30 cellular contexts compared by ENCODE assay signal in genomic region chr7:138573741-138574140, GRCh38.
"Had no signal": no experiment of that assay in that cellular context is flagged by ENCODE, and none has a peak within 500 bp of the region (broad histone marks: within the 10 kb centered on the region; RNA-seq: fewer than 3 reads in every experiment).

No MANE protein-coding gene starts in this region.

- H3K27ac ChIP-seq: adrenal gland, body of pancreas, colonic mucosa, heart left ventricle had no signal

- H3K27me3 Mint-ChIP-seq: activated CD4-positive, alpha-beta memory T cell treated with anti-CD3 and anti-CD28 coated beads for 36 hours; activated CD4-positive, alpha-beta T cell treated with anti-CD3 and anti-CD28 coated beads for 36 hours; activated CD4-positive, alpha-beta T cell treated with anti-CD3 and anti-CD28 coated beads, Interleukin-2, amount 10 ng/mL, durations not matched to agents 24 days and 14 days; activated CD8-positive, alpha-beta memory T cell treated with anti-CD3 and anti-CD28 coated beads, Interleukin-2, amount 10 ng/mL, durations not matched to agents 7 days and 5 days; activated naive CD4-positive, alpha-beta T cell treated with anti-CD3 and anti-CD28 coated beads, Interleukin-2, amount 50 U/mL, for 24 hours; activated naive CD8-positive, alpha-beta T cell treated with anti-CD3 and anti-CD28 coated beads for 36 hours; activated naive CD8-positive, alpha-beta T cell treated with anti-CD3 and anti-CD28 coated beads, Interleukin-2, amount 50 U/mL, for 24 hours had no signal

- H3K27me3 ChIP-seq: adrenal gland, body of pancreas, colonic mucosa, heart left ventricle had no signal

- ATAC-seq: activated CD4-positive, alpha-beta T cell treated with anti-CD3 and anti-CD28 coated beads for 36 hours; activated CD8-positive, alpha-beta memory T cell treated with anti-CD3 and anti-CD28 coated beads, Interleukin-2, amount 10 ng/mL, durations not matched to agents 7 days and 5 days; activated CD8-positive, alpha-beta T cell treated with anti-CD3 and anti-CD28 coated beads, Interleukin-2, amount 10 ng/mL, durations not matched to agents 7 days and 5 days; activated naive CD8-positive, alpha-beta T cell treated with anti-CD3 and anti-CD28 coated beads, Interleukin-2, amount 50 U/mL, for 24 hours; body of pancreas; esophagus mucosa; heart left ventricle had no signal

- H3K4me1 Mint-ChIP-seq: activated CD4-positive, alpha-beta T cell treated with anti-CD3 and anti-CD28 coated beads, Interleukin-2, amount 10 ng/mL, durations not matched to agents 24 days and 14 days; activated CD8-positive, alpha-beta memory T cell treated with anti-CD3 and anti-CD28 coated beads, Interleukin-2, amount 10 ng/mL, durations not matched to agents 7 days and 5 days; activated naive CD8-positive, alpha-beta T cell treated with anti-CD3 and anti-CD28 coated beads for 36 hours had no signal

- H3K4me3 Mint-ChIP-seq: activated CD4-positive, alpha-beta memory T cell treated with anti-CD3 and anti-CD28 coated beads for 36 hours; activated CD4-positive, alpha-beta T cell treated with anti-CD3 and anti-CD28 coated beads for 36 hours; activated CD4-positive, alpha-beta T cell treated with anti-CD3 and anti-CD28 coated beads, Interleukin-2, amount 10 ng/mL, durations not matched to agents 24 days and 14 days; activated CD8-positive, alpha-beta memory T cell treated with anti-CD3 and anti-CD28 coated beads, Interleukin-2, amount 10 ng/mL, durations not matched to agents 7 days and 5 days; activated CD8-positive, alpha-beta T cell treated with anti-CD3 and anti-CD28 coated beads, Interleukin-2, amount 10 ng/mL, durations not matched to agents 7 days and 5 days; activated naive CD4-positive, alpha-beta T cell treated with anti-CD3 and anti-CD28 coated beads for 36 hours; activated naive CD4-positive, alpha-beta T cell treated with anti-CD3 and anti-CD28 coated beads, Interleukin-2, amount 50 U/mL, for 24 hours; activated naive CD8-positive, alpha-beta T cell treated with anti-CD3 and anti-CD28 coated beads for 36 hours; activated naive CD8-positive, alpha-beta T cell treated with anti-CD3 and anti-CD28 coated beads, Interleukin-2, amount 50 U/mL, for 24 hours; activated T-helper 1 cell treated with anti-CD3 and anti-CD28 coated beads, Interleukin-12 subunit alpha, Interleukin-12 subunit beta, Interleukin-2, Interleukin-4 antibody, amounts not matched to agents 30 ng/mL and 10 ng/mL and 1 ng/mL, durations not matched to agents 14 hours and 24 hours and 36 hours had no signal

- H3K4me1 ChIP-seq: adrenal gland, body of pancreas, colonic mucosa, heart left ventricle had no signal

- DNase-seq: activated CD4-positive, alpha-beta memory T cell treated with anti-CD3 and anti-CD28 coated beads for 36 hours; activated CD4-positive, alpha-beta T cell treated with anti-CD3 and anti-CD28 coated beads for 36 hours; activated CD4-positive, alpha-beta T cell treated with anti-CD3 and anti-CD28 coated beads, Interleukin-2, amount 10 ng/mL, durations not matched to agents 24 days and 14 days; activated CD4-positive, CD25-positive, alpha-beta regulatory T cell; activated CD4-positive, CD25-positive, alpha-beta regulatory T cell treated with anti-CD3 and anti-CD28 coated beads, Interleukin-2, amount 50 U/mL, for 72 hours; activated CD8-positive, alpha-beta memory T cell treated with anti-CD3 and anti-CD28 coated beads, Interleukin-2, amount 10 ng/mL, durations not matched to agents 7 days and 5 days; activated CD8-positive, alpha-beta memory T cell treated with anti-CD3 and anti-CD28 coated beads, Interleukin-2, amount 50 U/mL, for 4 hours; activated CD8-positive, alpha-beta T cell treated with anti-CD3 and anti-CD28 coated beads, Interleukin-2, amount 10 ng/mL, durations not matched to agents 7 days and 5 days; activated effector memory CD4-positive, alpha-beta T cell treated with anti-CD3 and anti-CD28 coated beads, Interleukin-2, amount 50 U/mL, for 16 hours; activated naive CD4-positive, alpha-beta T cell treated with anti-CD3 and anti-CD28 coated beads for 36 hours; activated naive CD8-positive, alpha-beta T cell treated with anti-CD3 and anti-CD28 coated beads for 36 hours; activated naive CD8-positive, alpha-beta T cell treated with anti-CD3 and anti-CD28 coated beads, Interleukin-2, amount 50 U/mL, for 24 hours; activated T-cell treated with anti-CD3 and anti-CD28 coated beads, Interleukin-2, amount 50 U/mL, for 1 hour; activated T-cell treated with anti-CD3 and anti-CD28 coated beads, Interleukin-2, amount 50 U/mL, for 48 hours; adrenal gland; amygdala; aorta; body of pancreas; central memory CD4-positive, alpha-beta T cell; cerebellar nuclear complex; colonic mucosa; effector CD8-positive, alpha-beta T cell; foreskin fibroblast; heart left ventricle; T-helper 2 cell had no signal

- H3K9me3 ChIP-seq: adrenal gland, body of pancreas, colonic mucosa, heart left ventricle had no signal

- H3K27ac Mint-ChIP-seq: activated CD4-positive, alpha-beta memory T cell treated with anti-CD3 and anti-CD28 coated beads for 36 hours; activated CD4-positive, alpha-beta T cell treated with anti-CD3 and anti-CD28 coated beads for 36 hours; activated CD4-positive, alpha-beta T cell treated with anti-CD3 and anti-CD28 coated beads, Interleukin-2, amount 10 ng/mL, durations not matched to agents 24 days and 14 days; activated CD8-positive, alpha-beta memory T cell treated with anti-CD3 and anti-CD28 coated beads, Interleukin-2, amount 10 ng/mL, durations not matched to agents 7 days and 5 days; activated CD8-positive, alpha-beta T cell treated with anti-CD3 and anti-CD28 coated beads, Interleukin-2, amount 10 ng/mL, durations not matched to agents 7 days and 5 days; activated naive CD4-positive, alpha-beta T cell treated with anti-CD3 and anti-CD28 coated beads for 36 hours; activated naive CD4-positive, alpha-beta T cell treated with anti-CD3 and anti-CD28 coated beads, Interleukin-2, amount 50 U/mL, for 24 hours; activated naive CD8-positive, alpha-beta T cell treated with anti-CD3 and anti-CD28 coated beads for 36 hours; activated naive CD8-positive, alpha-beta T cell treated with anti-CD3 and anti-CD28 coated beads, Interleukin-2, amount 50 U/mL, for 24 hours; activated T-helper 1 cell treated with anti-CD3 and anti-CD28 coated beads, Interleukin-12 subunit alpha, Interleukin-12 subunit beta, Interleukin-2, Interleukin-4 antibody, amounts not matched to agents 30 ng/mL and 10 ng/mL and 1 ng/mL, durations not matched to agents 14 hours and 24 hours and 36 hours; activated T-helper 2 cell treated with anti-CD3 and anti-CD28 coated beads, Interferon-gamma antibody, Interleukin-2, Interleukin-4, amounts not matched to agents 10 μg/mL and 5 μg/mL and 100 μg/mL, durations not matched to agents 14 hours and 24 hours and 36 hours had no signal

- H3K9me3 Mint-ChIP-seq: activated CD4-positive, alpha-beta memory T cell treated with anti-CD3 and anti-CD28 coated beads for 36 hours; activated CD4-positive, alpha-beta T cell treated with anti-CD3 and anti-CD28 coated beads, Interleukin-2, amount 10 ng/mL, durations not matched to agents 24 days and 14 days; activated naive CD4-positive, alpha-beta T cell treated with anti-CD3 and anti-CD28 coated beads for 36 hours; activated naive CD4-positive, alpha-beta T cell treated with anti-CD3 and anti-CD28 coated beads, Interleukin-2, amount 50 U/mL, for 24 hours; activated naive CD8-positive, alpha-beta T cell treated with anti-CD3 and anti-CD28 coated beads for 36 hours; activated naive CD8-positive, alpha-beta T cell treated with anti-CD3 and anti-CD28 coated beads, Interleukin-2, amount 50 U/mL, for 24 hours; activated T-helper 2 cell treated with anti-CD3 and anti-CD28 coated beads, Interferon-gamma antibody, Interleukin-2, Interleukin-4, amounts not matched to agents 10 μg/mL and 5 μg/mL and 100 μg/mL, durations not matched to agents 14 hours and 24 hours and 36 hours had no signal

- H3K4me3 ChIP-seq: adrenal gland, body of pancreas, colonic mucosa, heart left ventricle had no signal

- FAIRE-seq: frontal cortex had no signal
